Comparison of ENCODE assay signal across 18 cellular contexts in the genomic region with DNA sequence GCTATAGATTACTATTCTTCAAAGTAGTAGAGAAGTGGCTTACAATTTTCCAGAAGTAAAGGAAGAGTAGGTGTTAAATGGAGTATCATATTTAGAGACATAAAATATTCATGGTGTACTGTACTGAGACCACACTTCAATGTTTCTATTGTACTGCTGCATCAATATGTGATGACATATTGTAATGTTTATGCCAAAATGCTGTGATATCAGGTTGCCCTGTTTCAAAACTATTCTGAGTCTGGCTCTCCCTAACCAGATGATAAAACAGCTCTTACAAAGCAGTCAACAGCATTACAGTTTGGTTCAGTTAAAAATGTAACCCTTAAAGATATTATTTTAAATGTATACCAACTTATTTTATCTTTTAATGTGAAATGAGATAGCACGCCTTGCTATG. TPM values are rescaled to one million over a fixed set of nuclear protein-coding genes. Genes with fewer than 3 reads are reported as not detected.
DNase-seq lines count a peak whose midpoint lies in the region; ATAC-seq and TF ChIP-seq lines count a peak whose summit lies in the region.
"Had no signal": no experiment of that assay in that cellular context is flagged by ENCODE, and none has a peak within 500 bp of the region (broad histone marks: within the 10 kb centered on the region; RNA-seq: fewer than 3 reads in every experiment).

No MANE protein-coding gene starts in this region.

- H3K36me3 Mint-ChIP-seq in MCF 10A (ENCODE audit: insufficient read depth, unreplicated experiment) = peaks cover 55% of the 10 kb centered on the region

- TF ChIP-seq CTCF in MCF 10A (IDR thresholded peaks at IDR 0.05; ENCODE audit: unreplicated experiment) = no peak
- no peak for TF ChIP-seq CTCF in breast epithelium (IDR thresholded peaks at IDR 0.05)
- no peak for TF ChIP-seq CTCF in fibroblast of pulmonary artery (IDR thresholded peaks at IDR 0.05; ENCODE audit: low read length, missing control alignments)

- H3K4me1 ChIP-seq in breast epithelium = peaks cover 0 to 7% of the 10 kb centered on the region in 2 donors
- peaks cover 76% of the 10 kb centered on the region for H3K4me1 ChIP-seq in adipocyte (ENCODE audit: control insufficient read depth, insufficient read depth, low read length)

- H3K9me3 Mint-ChIP-seq in MCF 10A (ENCODE audit: unreplicated experiment) = no peaks in the 10 kb centered on the region
- H3K9me3 Mint-ChIP-seq: CD8-positive, alpha-beta memory T cell; IgD-negative memory B cell had no signal

- H3K27ac ChIP-seq in breast epithelium = no peak overlapping the region
- H3K27ac ChIP-seq: BLaER1 treated with 17β-estradiol and CSF1 and Interleukin-3, amounts not matched to agents 10 nM and 100 nM had no signal

- no peaks in the 10 kb centered on the region for H3K36me3 ChIP-seq in breast epithelium
- H3K36me3 ChIP-seq in adipocyte (ENCODE audit: control insufficient read depth, insufficient read depth, low read length, severe bottlenecking) = peaks cover 6% of the 10 kb centered on the region

- POLR2A ChIA-PET in MCF 10A (lab: Yijun Ruan, JAX) = interaction anchor here (0.7 kb wide), 1 partner anchor 17 kb away, joined by 3 read pairs; no protein-coding TSS in a partner anchor

- no TSS peak for BruUV-seq in MCF 10A (replicated peaks; lab: Mats Ljungman, UMichigan)

- CTCF ChIA-PET in MCF 10A (lab: Yijun Ruan, JAX) = interaction anchor here (0.6 to 4.7 kb wide), 10 partner anchors 9 to 833 kb away, joined by 3 to 19 read pairs (median 4); a partner anchor contains a TSS

- DNase-seq in MCF 10A (ENCODE audit: unreplicated experiment) (peak; percentile 6), breast epithelium (ENCODE audit: low spot score in 2 of 2) (no peak), adipocyte (ENCODE audit: low read depth) (peak; percentile 83), fibroblast of pulmonary artery (ENCODE audit: low read depth) (peak; percentile 43), skeletal muscle cell (ENCODE audit: low read depth) (peak; percentile 15), inferior parietal cortex (ENCODE audit: extremely low spot score) (no peak)
- DNase-seq: 8988T, DND-41, GDM1, NCI-H1417 treated with DMSO at 0.1 percent for 48 hours, SIG-M5 had no signal

- no peak for ATAC-seq in HG03565 (IDR thresholded peaks at IDR 0.05; ENCODE audit: unreplicated experiment)
- no peak for ATAC-seq in GM19035 (IDR thresholded peaks at IDR 0.05; ENCODE audit: unreplicated experiment)

- no peak overlapping the region for H3K4me3 Mint-ChIP-seq in MCF 10A (ENCODE audit: unreplicated experiment)
- H3K4me3 Mint-ChIP-seq: CD8-positive, alpha-beta memory T cell; IgD-negative memory B cell had no signal

- no peak overlapping the region for H3K27ac Mint-ChIP-seq in MCF 10A (ENCODE audit: low read depth, unreplicated experiment)
- H3K27ac Mint-ChIP-seq: CD8-positive, alpha-beta memory T cell; IgD-negative memory B cell had no signal

- intact Hi-C loops in MCF 10A (cut with micrococcal nuclease) = loop anchor here (1.0 to 5.0 kb wide), 5 partner anchors 324 to 801 kb away; no protein-coding TSS in a partner anchor
- intact Hi-C loops in breast epithelium (cut with DNase I; ENCODE audit: low total_unique reads) = no loop called here

- no peak overlapping the region for H3K4me3 ChIP-seq in breast epithelium
- no peak overlapping the region for H3K4me3 ChIP-seq in adipocyte (ENCODE audit: low read length)
- no peak overlapping the region for H3K4me3 ChIP-seq in fibroblast of pulmonary artery (replicated peaks; ENCODE audit: low read depth, low read length)
- no peak overlapping the region for H3K4me3 ChIP-seq in skeletal muscle cell (ENCODE audit: low read depth, low read length)
- H3K4me3 ChIP-seq: BLaER1 treated with 17β-estradiol and CSF1 and Interleukin-3, amounts not matched to agents 10 nM and 100 nM had no signal

- H3K9me3 ChIP-seq in breast epithelium (no peaks in the 10 kb centered on the region), adipocyte (ENCODE audit: control insufficient read depth, low read length) (no peaks in the 10 kb centered on the region)
- H3K9me3 ChIP-seq: BLaER1 treated with 17β-estradiol and CSF1 and Interleukin-3, amounts not matched to agents 10 nM and 100 nM had no signal

- H3K4me1 Mint-ChIP-seq in MCF 10A (ENCODE audit: insufficient read depth, unreplicated experiment) = peaks cover 23% of the 10 kb centered on the region

- no peaks in the 10 kb centered on the region for H3K27me3 Mint-ChIP-seq in MCF 10A (ENCODE audit: insufficient read depth, unreplicated experiment)
- H3K27me3 Mint-ChIP-seq: CD8-positive, alpha-beta memory T cell; IgD-negative memory B cell had no signal

- peak overlapping the region; percentile 57 for H3K9ac ChIP-seq in adipocyte (ENCODE audit: low read length)
- H3K9ac ChIP-seq: BLaER1 treated with 17β-estradiol and CSF1 and Interleukin-3, amounts not matched to agents 10 nM and 100 nM had no signal

- no peak for TF ChIP-seq POLR2A in breast epithelium (IDR thresholded peaks at IDR 0.05)

- H3K27me3 ChIP-seq in breast epithelium (no peaks in the 10 kb centered on the region), adipocyte (replicated peaks; ENCODE audit: control insufficient read depth, insufficient read depth, low read length) (no peaks in the 10 kb centered on the region)
- H3K27me3 ChIP-seq: BLaER1 treated with 17β-estradiol and CSF1 and Interleukin-3, amounts not matched to agents 10 nM and 100 nM had no signal

RNA-seq across cellular contexts. Expression of a gene that starts 30.8 kb away (rescaled TPM):
- total RNA-seq in MCF 10A (2022) = not detected in 2 replicates
- total RNA-seq in breast epithelium = not detected
- total RNA-seq: CD8-positive, alpha-beta memory T cell; H1; RPMI7951 had no signal

Comparison
In these comparisons a context has a peak if more than half of its experiments do, and no peak if none do; other contexts are left out.
1. DNase-seq: peak in MCF 10A (single experiment), adipocyte (single experiment), fibroblast of pulmonary artery (single experiment) and skeletal muscle cell (single experiment); none in breast epithelium (0 of 2) and inferior parietal cortex (single experiment).